8 cellular contexts compared by ENCODE assay signal in genomic region chr6:131950767-131951575, GRCh38. TPM values are rescaled to one million over a fixed set of nuclear protein-coding genes. Genes with fewer than 3 reads are reported as not detected.
A peak's percentile ranks its signal among the peaks of the same experiment; 100 is the strongest.
DNase-seq lines count a peak whose midpoint lies in the region; ATAC-seq and TF ChIP-seq lines count a peak whose summit lies in the region.

A gene with protein sequence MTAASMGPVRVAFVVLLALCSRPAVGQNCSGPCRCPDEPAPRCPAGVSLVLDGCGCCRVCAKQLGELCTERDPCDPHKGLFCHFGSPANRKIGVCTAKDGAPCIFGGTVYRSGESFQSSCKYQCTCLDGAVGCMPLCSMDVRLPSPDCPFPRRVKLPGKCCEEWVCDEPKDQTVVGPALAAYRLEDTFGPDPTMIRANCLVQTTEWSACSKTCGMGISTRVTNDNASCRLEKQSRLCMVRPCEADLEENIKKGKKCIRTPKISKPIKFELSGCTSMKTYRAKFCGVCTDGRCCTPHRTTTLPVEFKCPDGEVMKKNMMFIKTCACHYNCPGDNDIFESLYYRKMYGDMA (minus strand): TSS chr6:131951372. CDS start chr6:131951172, 200 bp downstream.

- no peaks in the 10 kb centered on the region for H3K9me3 Mint-ChIP-seq in activated CD4-positive, alpha-beta T cell treated with anti-CD3 and anti-CD28 coated beads, Interleukin-2, amount 10 ng/mL, durations not matched to agents 7 days and 5 days

- POLR2A ChIA-PET in activated CD4-positive, alpha-beta T cell treated with anti-CD3 and anti-CD28 coated beads, Interleukin-2, amount 10 ng/mL, durations not matched to agents 7 days and 5 days (lab: Charles Lee), result interaction anchor here (0.5 kb wide), 1 partner anchor 34 kb away, joined by 3 read pairs; no protein-coding TSS in a partner anchor

- no peaks in the 10 kb centered on the region for H3K36me3 Mint-ChIP-seq in activated CD4-positive, alpha-beta T cell treated with anti-CD3 and anti-CD28 coated beads, Interleukin-2, amount 10 ng/mL, durations not matched to agents 7 days and 5 days (ENCODE audit: low read depth)

- ATAC-seq in psoas muscle, result peak; percentile 45 to 74 (median 64)

- DNase-seq in activated CD4-positive, alpha-beta T cell treated with anti-CD3 and anti-CD28 coated beads, Interleukin-2, amount 10 ng/mL, durations not matched to agents 7 days and 5 days, result no peak
- no peak for DNase-seq in activated CD4-positive, alpha-beta T cell treated with anti-CD3 and anti-CD28 coated beads, Interleukin-2, amount 50 U/mL, for 4 hours
- peak; percentile 45 for DNase-seq in NCI-H1105 (lab: John Stamatoyannopoulos, UW)
- DNase-seq in brain pericyte (ENCODE audit: low read depth, low spot score), result peak; percentile 47
- DNase-seq in hypothalamus (lab: John Stamatoyannopoulos, UW), result peak in 39 of 51 donors; percentile 1 to 61 (median 27)
- peak; percentile 79 to 85 for DNase-seq in psoas muscle
- DNase-seq in DMS79 treated with DMSO at 0.1 percent for 48 hours (lab: John Stamatoyannopoulos, UW), result no peak
- no peak for DNase-seq in NCI-H2107 (lab: John Stamatoyannopoulos, UW)

- H3K27me3 Mint-ChIP-seq in activated CD4-positive, alpha-beta T cell treated with anti-CD3 and anti-CD28 coated beads, Interleukin-2, amount 10 ng/mL, durations not matched to agents 7 days and 5 days, result peaks cover 72% of the 10 kb centered on the region

- H3K9me3 ChIP-seq in psoas muscle, result no peaks in the 10 kb centered on the region

- WGBS in psoas muscle, 3 donors, result 1% methylated on average over 62 to 97 of the region's 97 CpGs

- H3K4me1 ChIP-seq in psoas muscle, result no peaks in the 10 kb centered on the region

- peak within 1 kb of the TSS; percentile 33 for H3K27ac Mint-ChIP-seq in activated CD4-positive, alpha-beta T cell treated with anti-CD3 and anti-CD28 coated beads, Interleukin-2, amount 10 ng/mL, durations not matched to agents 7 days and 5 days

- H3K27ac ChIP-seq in psoas muscle, result peak within 1 kb of the TSS; percentile 74

- H3K4me3 ChIP-seq in psoas muscle, result peak within 1 kb of the TSS; percentile 70

- H3K4me3 Mint-ChIP-seq in activated CD4-positive, alpha-beta T cell treated with anti-CD3 and anti-CD28 coated beads, Interleukin-2, amount 10 ng/mL, durations not matched to agents 7 days and 5 days, result peak within 1 kb of the TSS; percentile 66

- CTCF ChIA-PET in activated CD4-positive, alpha-beta T cell treated with anti-CD3 and anti-CD28 coated beads, Interleukin-2, amount 10 ng/mL, durations not matched to agents 7 days and 5 days (lab: Charles Lee), result no interaction called here

- peaks cover 0 to 52% (median 2%) of the 10 kb centered on the region in 3 donors for H3K27me3 ChIP-seq in psoas muscle (ENCODE audit: insufficient read depth in 3 of 3, low read length in 2 of 3)

- H3K36me3 ChIP-seq in psoas muscle (ENCODE audit: insufficient read depth in 1 of 2, low read depth in 1 of 2), result no peaks in the 10 kb centered on the region

- intact Hi-C loops in psoas muscle (cut with DNase I), result no loop called here

- no peak for TF ChIP-seq CTCF in psoas muscle (IDR thresholded peaks at IDR 0.05)

- H3K4me1 Mint-ChIP-seq in activated CD4-positive, alpha-beta T cell treated with anti-CD3 and anti-CD28 coated beads, Interleukin-2, amount 10 ng/mL, durations not matched to agents 7 days and 5 days, result peaks cover 6% of the 10 kb centered on the region

RNA-seq across cellular contexts. Expression of the gene that starts here (rescaled TPM):
- total RNA-seq in activated CD4-positive, alpha-beta T cell treated with anti-CD3 and anti-CD28 coated beads, Interleukin-2, amount 10 ng/mL, durations not matched to agents 7 days and 5 days, result not detected
- 10 to 100 TPM; 14.1 to 25.0 (median 17.0) TPM for total RNA-seq in psoas muscle
- polyA plus RNA-seq in psoas muscle, result 10 to 100 TPM in 1 of 3 donors, 1 to 10 TPM in 2; 4.1 to 16.2 (median 5.8) TPM

Comparison
In these comparisons a context has a peak if more than half of its experiments do, and no peak if none do; other contexts are left out.
1. RNA of the gene that starts here (total RNA-seq): 14.1 to 25.0 TPM in psoas muscle; not detected in activated CD4-positive, alpha-beta T cell treated with anti-CD3 and anti-CD28 coated beads, Interleukin-2, amount 10 ng/mL, durations not matched to agents 7 days and 5 days; every median in the first group is over 10 times any median in the second.
2. DNase-seq: peak in NCI-H1105 (single experiment), brain pericyte (single experiment), hypothalamus (39 of 51) and psoas muscle (2 of 2); none in activated CD4-positive, alpha-beta T cell treated with anti-CD3 and anti-CD28 coated beads, Interleukin-2, amount 10 ng/mL, durations not matched to agents 7 days and 5 days (single experiment), activated CD4-positive, alpha-beta T cell treated with anti-CD3 and anti-CD28 coated beads, Interleukin-2, amount 50 U/mL, for 4 hours (0 of 2), DMS79 treated with DMSO at 0.1 percent for 48 hours (single experiment) and NCI-H2107 (single experiment).